ENCODE assay signal across 30 cellular contexts in genomic region chr6:148107911-148108310, GRCh38.
"Had no signal": no experiment of that assay in that cellular context is flagged by ENCODE, and none has a peak within 500 bp of the region (broad histone marks: within the 10 kb centered on the region; RNA-seq: fewer than 3 reads in every experiment).

No MANE protein-coding gene starts in this region.

- H3K4me3 ChIP-seq: dorsolateral prefrontal cortex, gastrocnemius medialis, heart left ventricle, hepatocyte, neural progenitor cell, ovary, psoas muscle, sigmoid colon, thoracic aorta, transverse colon, vagina had no signal

- H3K36me3 Mint-ChIP-seq: naive thymus-derived CD4-positive, alpha-beta T cell; stimulated activated memory B cell treated with anti-CD40 and anti-IgM and Interleukin-4, amounts not matched to agents 10 μg/mL and 1 μg/mL and 100 μg/mL, for 72 hours had no signal

- H3K4me1 Mint-ChIP-seq: naive thymus-derived CD4-positive, alpha-beta T cell; stimulated activated memory B cell treated with anti-CD40 and anti-IgM and Interleukin-4, amounts not matched to agents 10 μg/mL and 1 μg/mL and 100 μg/mL, for 72 hours had no signal

- H3K36me3 ChIP-seq: gastrocnemius medialis, heart left ventricle, neural progenitor cell, ovary, sigmoid colon, thoracic aorta, transverse colon, vagina had no signal

- H3K9me3 Mint-ChIP-seq: endodermal cell, nephron had no signal

- ATAC-seq: esophagus mucosa; gastrocnemius medialis; heart left ventricle; left lobe of liver; naive thymus-derived CD4-positive, alpha-beta T cell; psoas muscle; right cardiac atrium; stimulated activated memory B cell treated with anti-CD40 and anti-IgM and Interleukin-4, amounts not matched to agents 10 μg/mL and 1 μg/mL and 100 μg/mL, for 72 hours; stimulated activated naive CD8-positive, alpha-beta T cell treated with anti-CD3 and anti-CD28 coated beads, Interleukin-15, Interleukin-2, amounts not matched to agents 100 U/mL and 50 U/mL, for 24 hours had no signal

- H3K27ac Mint-ChIP-seq: endodermal cell; naive thymus-derived CD4-positive, alpha-beta T cell; nephron; stimulated activated memory B cell treated with anti-CD40 and anti-IgM and Interleukin-4, amounts not matched to agents 10 μg/mL and 1 μg/mL and 100 μg/mL, for 72 hours had no signal

- DNase-seq: dorsolateral prefrontal cortex; effector CD4-positive, alpha-beta T cell; foreskin fibroblast; gastrocnemius medialis; heart left ventricle; kidney; mammary epithelial cell; mesendoderm; midbrain; naive thymus-derived CD4-positive, alpha-beta T cell; ovary; posterior cingulate gyrus; psoas muscle; right cardiac atrium; sigmoid colon; stimulated activated CD4-positive, alpha-beta T cell treated with anti-CD3 and anti-CD28 coated beads, Interleukin-2, amount 100 ng/mL, for 24 hours; stimulated activated CD4-positive, alpha-beta T cell treated with anti-CD3 and anti-CD28 coated beads, Interleukin-4, amount 100 ng/mL, for 24 hours; stimulated activated naive CD8-positive, alpha-beta T cell treated with anti-CD3 and anti-CD28 coated beads, Interleukin-15, Interleukin-2, amounts not matched to agents 100 U/mL and 50 U/mL, for 24 hours; substantia nigra; transverse colon had no signal

- H3K27ac ChIP-seq: dorsolateral prefrontal cortex, epithelial cell of prostate, gastrocnemius medialis, heart left ventricle, hepatocyte, neural progenitor cell, ovary, psoas muscle, sigmoid colon, thoracic aorta, transverse colon, vagina had no signal

- H2AFZ ChIP-seq: hepatocyte, neural progenitor cell had no signal

- H3K4me3 Mint-ChIP-seq: endodermal cell; naive thymus-derived CD4-positive, alpha-beta T cell; nephron; neural progenitor cell; stimulated activated memory B cell treated with anti-CD40 and anti-IgM and Interleukin-4, amounts not matched to agents 10 μg/mL and 1 μg/mL and 100 μg/mL, for 72 hours had no signal

- H3K9me3 ChIP-seq: gastrocnemius medialis, heart left ventricle, ovary, psoas muscle, thoracic aorta, transverse colon, vagina had no signal

- H3K27me3 ChIP-seq: dorsolateral prefrontal cortex, gastrocnemius medialis, heart left ventricle, hepatocyte, neural progenitor cell, ovary, sigmoid colon, transverse colon, vagina had no signal

- H3K4me1 ChIP-seq: gastrocnemius medialis, heart left ventricle, psoas muscle, sigmoid colon, transverse colon, vagina had no signal

- H3K9ac ChIP-seq: neural progenitor cell had no signal

- H3K4me2 ChIP-seq: hepatocyte, neural progenitor cell had no signal
